Comparison of ENCODE assay signal across 8 cellular contexts in genomic region chr17:8846768-8847211, GRCh38. TPM values are rescaled to one million over a fixed set of nuclear protein-coding genes. Genes with fewer than 3 reads are reported as not detected.
A peak's percentile ranks its signal among the peaks of the same experiment; 100 is the strongest.
DNase-seq lines count a peak whose midpoint lies in the region; ATAC-seq lines count a peak whose summit lies in the region.

No MANE protein-coding gene starts in this region.

- ATAC-seq in HG02870 (IDR thresholded peaks at IDR 0.05; ENCODE audit: unreplicated experiment) (no peak), GM18502 (IDR thresholded peaks at IDR 0.05; ENCODE audit: poor library complexity, unreplicated experiment) (no peak)

- peak; percentile 51 for DNase-seq in Daoy (ENCODE audit: low read depth)
- peak; percentile 40 for DNase-seq in MV-4-11 (lab: John Stamatoyannopoulos, UW)
- peak; percentile 6 to 22 for DNase-seq in dermis microvascular lymphatic vessel endothelial cell (ENCODE audit: low read depth in 2 of 2)
- DNase-seq in mesenteric fat pad (ENCODE audit: low spot score) = peak; percentile 6
- DNase-seq in glomerular visceral epithelial cell (ENCODE audit: extremely low spot score) = no peak
- DNase-seq in NCI-H2107 (lab: John Stamatoyannopoulos, UW) = no peak

RNA-seq across cellular contexts. Expression of gene PIK3R6, which starts 20.7 kb away (rescaled TPM):
- total RNA-seq in Daoy (2014; rRNA removed; shearing (Covaris generic)) = not detected in 2 replicates
- total RNA-seq in dermis microvascular lymphatic vessel endothelial cell = not detected in 2 replicates
- 1.6 TPM for total RNA-seq in mesenteric fat pad

RNA-seq across cellular contexts. Expression of gene MFSD6L, which starts 47.6 kb away (rescaled TPM):
- total RNA-seq in Daoy (2014; rRNA removed; shearing (Covaris generic)) = not detected in 2 replicates
- total RNA-seq in dermis microvascular lymphatic vessel endothelial cell (not detected in 2 replicates), mesenteric fat pad (not detected)

Comparison
In these comparisons a context has a peak if more than half of its experiments do, and no peak if none do; other contexts are left out.
1. DNase-seq: peak in Daoy (single experiment), MV-4-11 (single experiment), dermis microvascular lymphatic vessel endothelial cell (2 of 2) and mesenteric fat pad (single experiment); none in glomerular visceral epithelial cell (single experiment) and NCI-H2107 (single experiment).